Comparison of ENCODE assay signal across 7 cellular contexts in the genomic region with DNA sequence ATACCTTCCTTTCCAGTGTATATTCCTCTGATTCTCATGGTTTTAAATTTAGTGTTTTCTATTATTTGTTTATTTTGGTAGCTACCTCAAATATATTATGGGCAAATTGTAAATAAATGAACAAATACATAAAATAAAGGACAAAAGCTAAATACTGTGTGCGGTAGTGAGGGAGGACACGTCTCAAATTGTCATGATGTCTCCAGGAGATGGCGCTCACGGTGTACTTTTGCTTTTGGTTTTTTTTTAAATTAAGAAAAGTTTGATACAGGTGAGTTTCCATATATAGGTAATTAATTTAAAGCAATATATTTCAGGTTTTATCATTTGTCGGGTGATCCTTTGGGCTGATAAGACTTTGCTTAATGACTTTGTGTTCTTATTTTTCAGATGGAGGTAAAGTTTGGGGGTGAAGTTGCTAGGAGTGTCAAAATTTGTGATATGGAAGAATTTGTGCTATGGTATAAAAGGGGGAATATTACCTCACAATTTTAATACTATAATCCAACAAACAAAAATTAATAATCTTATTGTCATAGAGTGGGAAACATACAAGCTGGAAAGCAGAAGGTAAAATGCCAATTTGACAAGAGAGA.
A peak's percentile ranks its signal among the peaks of the same experiment; 100 is the strongest.
DNase-seq lines count a peak whose midpoint lies in the region; ATAC-seq and TF ChIP-seq lines count a peak whose summit lies in the region.

No MANE protein-coding gene starts in this region.

- in situ Hi-C loops in T47D (cut with HindIII; ENCODE audit: low pct_unique_long_range_greater_than_20kb, low sequenced_read_pairs), result no loop called here

- no peaks in the 10 kb centered on the region for H3K36me3 Mint-ChIP-seq in nephron (ENCODE audit: low read depth)

- DNase-seq in GM12864 (ENCODE audit: low read depth) (no peak), Kasumi-1 (lab: John Stamatoyannopoulos, UW) (peak; percentile 39 to 48), T47D (ENCODE audit: low read depth in 1 of 2, low spot score in 1 of 2) (peak; percentile 3 to 40), C1 segment of cervical spinal cord (lab: John Stamatoyannopoulos, UW) (no peak), OCI-M2 (lab: John Stamatoyannopoulos, UW; ENCODE audit: unreplicated experiment) (no peak)

- H3K27me3 Mint-ChIP-seq in nephron (ENCODE audit: low read depth), result no peaks in the 10 kb centered on the region

- ATAC-seq in GM18868 (IDR thresholded peaks at IDR 0.05; ENCODE audit: unreplicated experiment), result no peak

- peaks cover 4% of the 10 kb centered on the region for H3K4me1 Mint-ChIP-seq in nephron

- H3K9me3 Mint-ChIP-seq in nephron, result peaks cover 11% of the 10 kb centered on the region

- H3K4me3 ChIP-seq in GM12864 (ENCODE audit: low read depth, low read length), result no peak overlapping the region

- H3K4me3 Mint-ChIP-seq in nephron, result no peak overlapping the region

- peak; percentile 44 for TF ChIP-seq CTCF in GM12864 (IDR thresholded peaks at IDR 0.05; ENCODE audit: low read depth, low read length, missing control alignments)
- peak; percentile 44 to 59 (median 54) for TF ChIP-seq CTCF in nephron (IDR thresholded peaks at IDR 0.05; ENCODE audit: unreplicated experiment in 3 of 3)

- peak overlapping the region in 2 of 3 experiments; percentile 29 to 32 for H3K27ac Mint-ChIP-seq in nephron

Comparison
In these comparisons a context has a peak if more than half of its experiments do, and no peak if none do; other contexts are left out.
1. DNase-seq: peak in Kasumi-1 (2 of 2) and T47D (2 of 2); none in GM12864 (single experiment), C1 segment of cervical spinal cord (0 of 14) and OCI-M2 (single experiment).